ENCODE assay signal across 26 cellular contexts in the genomic region with DNA sequence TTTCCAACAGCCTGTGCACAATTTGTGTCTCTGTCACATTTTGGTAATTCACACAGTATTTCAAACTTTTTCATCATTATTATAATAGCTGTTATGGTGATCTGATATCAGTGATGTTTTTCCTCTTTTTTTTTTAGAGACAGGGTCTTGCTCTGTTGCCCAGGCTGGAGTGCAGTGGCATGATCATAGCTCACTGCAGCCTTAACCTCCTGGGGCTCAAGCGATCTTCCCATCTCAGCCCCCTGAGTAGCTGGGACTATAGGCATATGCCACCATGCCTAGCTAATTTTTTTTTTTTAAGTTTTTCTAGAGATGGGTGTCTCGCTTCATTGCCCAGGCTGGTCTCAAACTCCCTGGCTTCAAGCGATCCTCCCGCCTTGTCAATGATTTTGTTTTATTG. TPM values are rescaled to one million over a fixed set of nuclear protein-coding genes. Genes with fewer than 3 reads are reported as not detected.
"Had no signal": no experiment of that assay in that cellular context is flagged by ENCODE, and none has a peak within 500 bp of the region (broad histone marks: within the 10 kb centered on the region; RNA-seq: fewer than 3 reads in every experiment).

No MANE protein-coding gene starts in this region.

- H3K36me3 ChIP-seq: colonic mucosa, gastrocnemius medialis, lower lobe of right lung had no signal

- H3K4me1 ChIP-seq: colonic mucosa had no signal

- ATAC-seq: effector memory CD8-positive, alpha-beta T cell; esophagus mucosa; gastrocnemius medialis; heart right ventricle; left cardiac atrium; left lung; left ventricle myocardium superior; lower lobe of right lung; mucosa of descending colon had no signal

- H3K27ac ChIP-seq: colonic mucosa, epithelial cell of prostate, esophagus squamous epithelium, gastrocnemius medialis, heart right ventricle, left lung, lower lobe of right lung had no signal

- DNase-seq: colonic mucosa; cortex of kidney; effector CD8-positive, alpha-beta T cell; effector memory CD8-positive, alpha-beta T cell; endodermal cell; erythroblast; esophagus squamous epithelium; foreskin fibroblast; foreskin melanocyte; gastrocnemius medialis; glutamatergic neuron; head of caudate nucleus; heart right ventricle; hippocampal formation; left cardiac atrium; left lung; left ventricle myocardium superior; lower lobe of right lung; mesenchymal stem cell; mucosa of descending colon had no signal

- H3K9me3 ChIP-seq: colonic mucosa, esophagus squamous epithelium, gastrocnemius medialis, heart right ventricle, left lung, lower lobe of right lung, mucosa of descending colon had no signal

- H3K9me3 Mint-ChIP-seq: dendritic cell treated with granulocyte-macrophage colony-stimulating factor and Interleukin-4, amounts not matched to agents 40 ng/mL and 50 ng/mL, for 4 days; effector memory CD8-positive, alpha-beta T cell; endodermal cell; mesothelial cell of epicardium had no signal

- H3K27me3 Mint-ChIP-seq: dendritic cell treated with granulocyte-macrophage colony-stimulating factor and Interleukin-4, amounts not matched to agents 40 ng/mL and 50 ng/mL, for 4 days; effector memory CD8-positive, alpha-beta T cell had no signal

- H3K27me3 ChIP-seq: colonic mucosa, esophagus squamous epithelium, gastrocnemius medialis, heart right ventricle, left lung had no signal

- H3K4me3 Mint-ChIP-seq: dendritic cell treated with granulocyte-macrophage colony-stimulating factor and Interleukin-4, amounts not matched to agents 40 ng/mL and 50 ng/mL, for 4 days; effector memory CD8-positive, alpha-beta T cell; endodermal cell; mesothelial cell of epicardium had no signal

- H3K4me3 ChIP-seq: colonic mucosa, esophagus squamous epithelium, gastrocnemius medialis, heart right ventricle, left lung, lower lobe of right lung, mucosa of descending colon had no signal

- H3K27ac Mint-ChIP-seq: dendritic cell treated with granulocyte-macrophage colony-stimulating factor and Interleukin-4, amounts not matched to agents 40 ng/mL and 50 ng/mL, for 4 days had no signal

RNA-seq across cellular contexts. Expression of gene EXOC3L2, which starts 11.6 kb away (rescaled TPM):
- total RNA-seq: kidney epithelial cell, myocyte had no signal
